ENCODE assay signal across 24 cellular contexts in genomic region chr14:104595911-104596450, GRCh38. TPM values are rescaled to one million over a fixed set of nuclear protein-coding genes. Genes with fewer than 3 reads are reported as not detected.
DNase-seq lines count a peak whose midpoint lies in the region; ATAC-seq, FAIRE-seq and TF ChIP-seq lines count a peak whose summit lies in the region.
"Had no signal": no experiment of that assay in that cellular context is flagged by ENCODE, and none has a peak within 500 bp of the region (broad histone marks: within the 10 kb centered on the region; RNA-seq: fewer than 3 reads in every experiment).

No MANE protein-coding gene starts in this region.

- H3K4me1 Mint-ChIP-seq in T-helper 17 cell: peaks cover 12% of the 10 kb centered on the region

- DNase-seq in Right ventricle myocardium inferior (ENCODE audit: missing footprints) (peak; percentile 5), cardiac septum (ENCODE audit: low spot score) (no peak), GM12892 (ENCODE audit: insufficient read length) (peak; percentile 13), T-helper 17 cell (no peak), psoas muscle (peak; percentile 5 to 42), cerebellar cortex (ENCODE audit: low spot score) (no peak)
- no peak for DNase-seq in activated CD4-positive, alpha-beta T cell treated with anti-CD3 and anti-CD28 coated beads for 1 hour
- DNase-seq in activated naive CD4-positive, alpha-beta T cell treated with anti-CD3 and anti-CD28 coated beads, Interleukin-2, amount 50 U/mL, for 72 hours (ENCODE audit: low spot score in 2 of 2): no peak
- DNase-seq: CD4-positive, CD25-positive, alpha-beta regulatory T cell; DMS153; DND-41; NCI-H1048; NCI-H1417; NCI-H1694; NCI-H2029 treated with DMSO at 0.1 percent for 48 hours; NCI-H446 treated with DMSO at 0.1 percent for 48 hours; NCI-H526 had no signal

- H3K27me3 ChIP-seq in psoas muscle (ENCODE audit: insufficient read depth in 3 of 3, low read length in 2 of 3): peaks cover 0 to 58% (median 2%) of the 10 kb centered on the region in 3 donors

- no peaks in the 10 kb centered on the region for H3K36me3 ChIP-seq in psoas muscle (ENCODE audit: insufficient read depth in 1 of 2, low read depth in 1 of 2)
- H3K36me3 ChIP-seq: HAP-1 had no signal

- peaks cover 3% of the 10 kb centered on the region for H3K36me3 Mint-ChIP-seq in T-helper 17 cell (ENCODE audit: low read depth)
- no peaks in the 10 kb centered on the region for H3K36me3 Mint-ChIP-seq in activated naive CD4-positive, alpha-beta T cell treated with anti-CD3 and anti-CD28 coated beads, Interleukin-2, amount 50 U/mL, for 72 hours
- H3K36me3 Mint-ChIP-seq: CD4-positive, CD25-positive, alpha-beta regulatory T cell; IgD-negative memory B cell had no signal

- H3K27ac Mint-ChIP-seq in T-helper 17 cell: no peak overlapping the region
- no peak overlapping the region for H3K27ac Mint-ChIP-seq in activated naive CD4-positive, alpha-beta T cell treated with anti-CD3 and anti-CD28 coated beads, Interleukin-2, amount 50 U/mL, for 72 hours
- H3K27ac Mint-ChIP-seq: CD4-positive, CD25-positive, alpha-beta regulatory T cell; GM23338; IgD-negative memory B cell had no signal

- H3K4me3 ChIP-seq in psoas muscle: no peak overlapping the region
- H3K4me3 ChIP-seq: GM23338, HAP-1 had no signal

- no peak for ATAC-seq in Right ventricle myocardium inferior
- no peak for ATAC-seq in T-helper 17 cell
- no peak for ATAC-seq in psoas muscle
- ATAC-seq in activated naive CD4-positive, alpha-beta T cell treated with anti-CD3 and anti-CD28 coated beads, Interleukin-2, amount 50 U/mL, for 72 hours: no peak
- ATAC-seq: GM23338 had no signal

- no peak overlapping the region for H3K27ac ChIP-seq in psoas muscle
- H3K27ac ChIP-seq: KMS-11, RWPE1 had no signal

- intact Hi-C loops in Right ventricle myocardium inferior (cut with DNase I): no loop called here
- intact Hi-C loops in cardiac septum (cut with DNase I): no loop called here
- intact Hi-C loops in psoas muscle (cut with DNase I): no loop called here

- FAIRE-seq in GM12892 (lab: Jason Lieb, UNC): no peak

- no peak for TF ChIP-seq POLR2A in GM12892 (IDR thresholded peaks at IDR 0.05; ENCODE audit: low read depth, low read length)

- WGBS in psoas muscle, 3 donors: 79 to 88% (median 80%) methylated on average over 6 of the region's 6 CpGs

- H3K9me3 ChIP-seq in T-helper 17 cell (ENCODE audit: control insufficient read depth, low read length, poor library complexity, severe bottlenecking) (no peaks in the 10 kb centered on the region), psoas muscle (no peaks in the 10 kb centered on the region)
- H3K9me3 ChIP-seq: HAP-1 had no signal

- no peaks in the 10 kb centered on the region for H3K4me1 ChIP-seq in psoas muscle
- H3K4me1 ChIP-seq: HAP-1 had no signal

- TF ChIP-seq CTCF in psoas muscle (IDR thresholded peaks at IDR 0.05): no peak

- H3K9me3 Mint-ChIP-seq in activated naive CD4-positive, alpha-beta T cell treated with anti-CD3 and anti-CD28 coated beads, Interleukin-2, amount 50 U/mL, for 72 hours: no peaks in the 10 kb centered on the region
- H3K9me3 Mint-ChIP-seq: CD4-positive, CD25-positive, alpha-beta regulatory T cell; GM23338; IgD-negative memory B cell had no signal

- H3K4me3 Mint-ChIP-seq in T-helper 17 cell: peak overlapping the region; percentile 43
- H3K4me3 Mint-ChIP-seq: CD4-positive, CD25-positive, alpha-beta regulatory T cell; GM23338; IgD-negative memory B cell had no signal

- H3K27me3 Mint-ChIP-seq in T-helper 17 cell: peaks cover 38% of the 10 kb centered on the region

RNA-seq across cellular contexts. Expression of gene TMEM179, which starts 8.6 kb away (rescaled TPM):
- total RNA-seq in Right ventricle myocardium inferior: not detected
- 0.89 TPM for total RNA-seq in cardiac septum
- polyA plus RNA-seq in GM12892 (2012; ENCODE audit: missing spikeins): not detected
- not detected for total RNA-seq in T-helper 17 cell
- total RNA-seq in psoas muscle: not detected
- polyA plus RNA-seq in psoas muscle: under 1 TPM in 1 of 3 donors, not detected in 2; 0.01 TPM
- under 1 TPM in 1 of 2 donors, not detected in 1; 0.23 TPM for total RNA-seq in activated naive CD4-positive, alpha-beta T cell treated with anti-CD3 and anti-CD28 coated beads, Interleukin-2, amount 50 U/mL, for 72 hours
- total RNA-seq: A172; CD4-positive, CD25-positive, alpha-beta regulatory T cell had no signal
- polyA plus RNA-seq: CD4-positive, CD25-positive, alpha-beta regulatory T cell; IgD-negative memory B cell had no signal

RNA-seq across cellular contexts. Expression of gene C14orf180, which starts 16.4 kb away (rescaled TPM):
- total RNA-seq in Right ventricle myocardium inferior: 40.0 TPM
- total RNA-seq in cardiac septum: 67.8 TPM
- not detected for polyA plus RNA-seq in GM12892 (2012; ENCODE audit: missing spikeins)
- total RNA-seq in T-helper 17 cell: not detected
- 1 to 10 TPM in 1 of 4 donors, under 1 TPM in 3; 0.32 to 7.3 (median 0.33) TPM for total RNA-seq in psoas muscle
- polyA plus RNA-seq in psoas muscle: 1 to 10 TPM in 2 of 3 donors, under 1 TPM in 1; 0.58 to 4.0 (median 1.9) TPM
- total RNA-seq in activated naive CD4-positive, alpha-beta T cell treated with anti-CD3 and anti-CD28 coated beads, Interleukin-2, amount 50 U/mL, for 72 hours: not detected
- total RNA-seq: A172; CD4-positive, CD25-positive, alpha-beta regulatory T cell; GM23338 had no signal
- polyA plus RNA-seq: BJ; CD4-positive, CD25-positive, alpha-beta regulatory T cell; GM23338; IgD-negative memory B cell had no signal

Comparison
In these comparisons a context has a peak if more than half of its experiments do, and no peak if none do; other contexts are left out.
1. DNase-seq: peak in Right ventricle myocardium inferior (single experiment), GM12892 (single experiment) and psoas muscle (2 of 2); none in cardiac septum (single experiment), T-helper 17 cell (0 of 3), cerebellar cortex (single experiment), activated CD4-positive, alpha-beta T cell treated with anti-CD3 and anti-CD28 coated beads for 1 hour (single experiment) and activated naive CD4-positive, alpha-beta T cell treated with anti-CD3 and anti-CD28 coated beads, Interleukin-2, amount 50 U/mL, for 72 hours (0 of 2).